1 cellular context compared by ENCODE assay signal in the genomic region with DNA sequence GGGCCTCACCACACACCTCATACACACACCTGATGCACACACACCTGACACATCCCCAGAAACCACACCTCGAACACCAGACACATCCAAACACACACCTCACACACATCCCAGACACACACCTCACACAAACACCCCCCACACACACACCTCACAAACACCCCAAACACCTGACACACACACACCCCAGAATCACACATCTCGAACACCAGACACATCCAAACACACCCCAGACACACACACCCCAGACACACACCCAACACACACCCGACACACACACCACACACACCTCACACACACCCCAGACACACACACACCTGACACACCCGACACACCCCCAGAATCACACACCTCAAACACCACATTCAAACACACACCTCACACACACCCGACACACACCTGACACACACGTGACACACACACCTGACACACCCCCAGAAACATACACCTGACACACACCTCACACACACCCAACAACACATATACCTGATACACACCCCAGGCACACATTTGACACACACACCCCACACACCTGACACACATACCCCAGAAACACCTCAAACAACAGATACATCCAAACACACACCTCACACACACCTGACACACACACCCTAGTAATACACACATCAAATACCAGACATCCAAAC.
TF ChIP-seq lines count a peak whose summit lies in the region.

No MANE protein-coding gene starts in this region.

TF ChIP-seq in HEK293, 187 proteins besides CTCF, POLR2A, EP300 and RAD21 (continued from another document):
- TF ChIP-seq, protein P1, sequence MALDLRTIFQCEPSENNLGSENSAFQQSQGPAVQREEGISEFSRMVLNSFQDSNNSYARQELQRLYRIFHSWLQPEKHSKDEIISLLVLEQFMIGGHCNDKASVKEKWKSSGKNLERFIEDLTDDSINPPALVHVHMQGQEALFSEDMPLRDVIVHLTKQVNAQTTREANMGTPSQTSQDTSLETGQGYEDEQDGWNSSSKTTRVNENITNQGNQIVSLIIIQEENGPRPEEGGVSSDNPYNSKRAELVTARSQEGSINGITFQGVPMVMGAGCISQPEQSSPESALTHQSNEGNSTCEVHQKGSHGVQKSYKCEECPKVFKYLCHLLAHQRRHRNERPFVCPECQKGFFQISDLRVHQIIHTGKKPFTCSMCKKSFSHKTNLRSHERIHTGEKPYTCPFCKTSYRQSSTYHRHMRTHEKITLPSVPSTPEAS (tag by site-specific recombination; IDR thresholded peaks at IDR 0.05), result 0 out of 2 replicates have a peak, but pooled peaks have one; percentile 58
- 0 out of 2 replicates have a peak, but pooled peaks have one; percentile 3 for TF ChIP-seq ZNF146 (tag by site-specific recombination; IDR thresholded peaks at IDR 0.05)
- peak; percentile 83; the same call in 1 of the 2 replicates for TF ChIP-seq ZNF670 (tag by site-specific recombination; IDR thresholded peaks at IDR 0.05; ENCODE audit: low read depth)
- TF ChIP-seq ZNF114 (tag by site-specific recombination; IDR thresholded peaks at IDR 0.05), result no peak
- TF ChIP-seq ZNF433 (tag by site-specific recombination; IDR thresholded peaks at IDR 0.05; ENCODE audit: low read depth), result peak; percentile 19; the same call in 1 of the 2 replicates
- TF ChIP-seq ZNF302 (tag by site-specific recombination; IDR thresholded peaks at IDR 0.05; ENCODE audit: low read depth), result no peak
- no peak for TF ChIP-seq PRDM1 (tag by site-specific recombination; IDR thresholded peaks at IDR 0.05)
- TF ChIP-seq, protein P2, sequence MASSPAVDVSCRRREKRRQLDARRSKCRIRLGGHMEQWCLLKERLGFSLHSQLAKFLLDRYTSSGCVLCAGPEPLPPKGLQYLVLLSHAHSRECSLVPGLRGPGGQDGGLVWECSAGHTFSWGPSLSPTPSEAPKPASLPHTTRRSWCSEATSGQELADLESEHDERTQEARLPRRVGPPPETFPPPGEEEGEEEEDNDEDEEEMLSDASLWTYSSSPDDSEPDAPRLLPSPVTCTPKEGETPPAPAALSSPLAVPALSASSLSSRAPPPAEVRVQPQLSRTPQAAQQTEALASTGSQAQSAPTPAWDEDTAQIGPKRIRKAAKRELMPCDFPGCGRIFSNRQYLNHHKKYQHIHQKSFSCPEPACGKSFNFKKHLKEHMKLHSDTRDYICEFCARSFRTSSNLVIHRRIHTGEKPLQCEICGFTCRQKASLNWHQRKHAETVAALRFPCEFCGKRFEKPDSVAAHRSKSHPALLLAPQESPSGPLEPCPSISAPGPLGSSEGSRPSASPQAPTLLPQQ (tag by site-specific recombination; IDR thresholded peaks at IDR 0.05), result no peak
- TF ChIP-seq ZEB2 (tag by site-specific recombination; IDR thresholded peaks at IDR 0.05), result peak; percentile 56; the same call in 1 of the 2 replicates
- TF ChIP-seq ZNF610 (tag by site-specific recombination; IDR thresholded peaks at IDR 0.05; ENCODE audit: borderline replicate concordance), result no peak
- no peak; the same call in 1 of the 2 replicates for TF ChIP-seq ZNF777 (tag by site-specific recombination; IDR thresholded peaks at IDR 0.05; ENCODE audit: borderline replicate concordance)
- TF ChIP-seq ZNF621 (tag by site-specific recombination; IDR thresholded peaks at IDR 0.05), result peak; percentile 11; the same call in 1 of the 2 replicates
- TF ChIP-seq KLF8 (tag by site-specific recombination; IDR thresholded peaks at IDR 0.05), result peak; percentile 90
- no peak for TF ChIP-seq ZSCAN16 (tag by site-specific recombination; IDR thresholded peaks at IDR 0.05)
- TF ChIP-seq ZNF776 (tag by site-specific recombination; IDR thresholded peaks at IDR 0.05; ENCODE audit: borderline replicate concordance), result 0 out of 2 replicates have a peak, but pooled peaks have one; percentile 15
- 0 out of 2 replicates have a peak, but pooled peaks have one; percentile 5 for TF ChIP-seq ZNF404 (tag by site-specific recombination; IDR thresholded peaks at IDR 0.05)
